1 cellular context compared by ENCODE assay signal in the genomic region with DNA sequence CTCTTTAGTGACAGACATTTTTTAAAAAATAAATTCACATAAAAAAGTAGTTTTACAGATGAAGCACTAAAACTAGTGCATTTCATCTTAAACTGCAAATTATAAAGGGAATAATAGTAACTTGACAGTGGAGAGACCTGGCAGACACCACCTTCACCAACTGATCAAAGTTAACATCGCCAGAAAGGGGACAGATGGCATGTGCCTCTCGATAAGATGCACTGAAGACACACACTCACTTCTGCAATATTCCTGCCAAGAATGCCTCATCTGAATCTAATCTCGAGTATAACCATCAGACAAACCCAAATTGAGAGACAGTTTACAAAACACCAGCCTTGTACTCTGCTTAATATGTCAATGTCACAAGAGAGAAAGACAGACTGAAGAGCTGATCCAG.
TF ChIP-seq lines count a peak whose summit lies in the region.

No MANE protein-coding gene starts in this region.

TF ChIP-seq in GM12878, 131 proteins besides CTCF, POLR2A, EP300 and RAD21:
- TF ChIP-seq FOS (IDR thresholded peaks at IDR 0.05; ENCODE audit: borderline replicate concordance, extremely low read depth, insufficient read length) (no peak), TBL1XR1 (IDR thresholded peaks at IDR 0.05; ENCODE audit: low read depth, low read length) (no peak), ATF2 (IDR thresholded peaks at IDR 0.05; ENCODE audit: low read length) (no peak), SP1 (IDR thresholded peaks at IDR 0.05; ENCODE audit: low read depth, low read length) (no peak), MYB (IDR thresholded peaks at IDR 0.05; ENCODE audit: borderline replicate concordance, low read depth, low read length) (no peak), ATF7 (IDR thresholded peaks at IDR 0.05; ENCODE audit: low read depth) (no peak), IKZF2 (IDR thresholded peaks at IDR 0.05) (no peak), MTA2 (IDR thresholded peaks at IDR 0.05; ENCODE audit: low read depth) (no peak), PAX5 (IDR thresholded peaks at IDR 0.05; ENCODE audit: borderline replicate concordance, low read depth, low read length) (no peak), ETV6 (conservative IDR thresholded peaks at IDR 0.05 in 1 of 2, IDR thresholded peaks at IDR 0.05 in 1 of 2; ENCODE audit: borderline replicate concordance in 1 of 2, low read depth in 1 of 2) (no peak), ELK1 (IDR thresholded peaks at IDR 0.05; ENCODE audit: low read depth, low read length) (no peak), SRF (IDR thresholded peaks at IDR 0.05; ENCODE audit: low read depth in 2 of 2, low read length in 2 of 2) (no peak), ZNF592 (IDR thresholded peaks at IDR 0.05) (no peak), YY1 (IDR thresholded peaks at IDR 0.05; ENCODE audit: low read depth, low read length) (no peak)
- TF ChIP-seq, protein P1, sequence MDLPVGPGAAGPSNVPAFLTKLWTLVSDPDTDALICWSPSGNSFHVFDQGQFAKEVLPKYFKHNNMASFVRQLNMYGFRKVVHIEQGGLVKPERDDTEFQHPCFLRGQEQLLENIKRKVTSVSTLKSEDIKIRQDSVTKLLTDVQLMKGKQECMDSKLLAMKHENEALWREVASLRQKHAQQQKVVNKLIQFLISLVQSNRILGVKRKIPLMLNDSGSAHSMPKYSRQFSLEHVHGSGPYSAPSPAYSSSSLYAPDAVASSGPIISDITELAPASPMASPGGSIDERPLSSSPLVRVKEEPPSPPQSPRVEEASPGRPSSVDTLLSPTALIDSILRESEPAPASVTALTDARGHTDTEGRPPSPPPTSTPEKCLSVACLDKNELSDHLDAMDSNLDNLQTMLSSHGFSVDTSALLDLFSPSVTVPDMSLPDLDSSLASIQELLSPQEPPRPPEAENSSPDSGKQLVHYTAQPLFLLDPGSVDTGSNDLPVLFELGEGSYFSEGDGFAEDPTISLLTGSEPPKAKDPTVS (IDR thresholded peaks at IDR 0.05; ENCODE audit: low read depth, low read length) = no peak
- TF ChIP-seq, protein P2, sequence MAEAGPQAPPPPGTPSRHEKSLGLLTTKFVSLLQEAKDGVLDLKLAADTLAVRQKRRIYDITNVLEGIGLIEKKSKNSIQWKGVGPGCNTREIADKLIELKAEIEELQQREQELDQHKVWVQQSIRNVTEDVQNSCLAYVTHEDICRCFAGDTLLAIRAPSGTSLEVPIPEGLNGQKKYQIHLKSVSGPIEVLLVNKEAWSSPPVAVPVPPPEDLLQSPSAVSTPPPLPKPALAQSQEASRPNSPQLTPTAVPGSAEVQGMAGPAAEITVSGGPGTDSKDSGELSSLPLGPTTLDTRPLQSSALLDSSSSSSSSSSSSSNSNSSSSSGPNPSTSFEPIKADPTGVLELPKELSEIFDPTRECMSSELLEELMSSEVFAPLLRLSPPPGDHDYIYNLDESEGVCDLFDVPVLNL (IDR thresholded peaks at IDR 0.05; ENCODE audit: low read depth, low read length) = no peak
